ENCODE assay signal across 9 cellular contexts in genomic region chr9:125674981-125675973, GRCh38. TPM values are rescaled to one million over a fixed set of nuclear protein-coding genes. Genes with fewer than 3 reads are reported as not detected.
A peak's percentile ranks its signal among the peaks of the same experiment; 100 is the strongest.
DNase-seq lines count a peak whose midpoint lies in the region; ATAC-seq and TF ChIP-seq lines count a peak whose summit lies in the region.
"Had no signal": no experiment of that assay in that cellular context is flagged by ENCODE, and none has a peak within 500 bp of the region (broad histone marks: within the 10 kb centered on the region; RNA-seq: fewer than 3 reads in every experiment).

No MANE protein-coding gene starts in this region.

- ATAC-seq in activated naive CD4-positive, alpha-beta T cell treated with anti-CD3 and anti-CD28 coated beads, Interleukin-2, amount 50 U/mL, for 72 hours: no peak

- no peak overlapping the region for H3K9ac ChIP-seq in SK-N-MC (ENCODE audit: insufficient read length)

- no peak for TF ChIP-seq CTCF in foreskin fibroblast (IDR thresholded peaks at IDR 0.05; ENCODE audit: low read depth, low read length)

- peak; percentile 37 for DNase-seq in H4 (ENCODE audit: low spot score)
- DNase-seq in SK-N-MC (ENCODE audit: low read depth, low spot score): peak; percentile 8
- peak; percentile 64 to 77 for DNase-seq in foreskin fibroblast
- DNase-seq in skeletal muscle cell (ENCODE audit: low read depth): peak; percentile 52
- no peak for DNase-seq in GF-D8 (lab: John Stamatoyannopoulos, UW)
- DNase-seq in GOT3 (lab: John Stamatoyannopoulos, UW): no peak
- DNase-seq in NOMO-1 treated with DMSO at 0.1 percent for 48 hours (lab: John Stamatoyannopoulos, UW; ENCODE audit: unreplicated experiment): no peak
- no peak for DNase-seq in activated naive CD4-positive, alpha-beta T cell treated with anti-CD3 and anti-CD28 coated beads, Interleukin-2, amount 50 U/mL, for 72 hours (ENCODE audit: low spot score in 2 of 2)
- DNase-seq: MG63 had no signal

- no peaks in the 10 kb centered on the region for H3K9me3 Mint-ChIP-seq in activated naive CD4-positive, alpha-beta T cell treated with anti-CD3 and anti-CD28 coated beads, Interleukin-2, amount 50 U/mL, for 72 hours

- H3K27ac ChIP-seq in SK-N-MC: no peak overlapping the region

- H3K4me3 ChIP-seq in SK-N-MC (no peak overlapping the region), foreskin fibroblast (ENCODE audit: low read depth in 1 of 2, low read length in 2 of 2) (no peak overlapping the region), skeletal muscle cell (ENCODE audit: low read depth, low read length) (no peak overlapping the region)
- H3K4me3 ChIP-seq: MG63 had no signal

- H3K27ac Mint-ChIP-seq in activated naive CD4-positive, alpha-beta T cell treated with anti-CD3 and anti-CD28 coated beads, Interleukin-2, amount 50 U/mL, for 72 hours: no peak overlapping the region

- no peaks in the 10 kb centered on the region for H3K9me3 ChIP-seq in SK-N-MC (ENCODE audit: low read depth, low read length)
- H3K9me3 ChIP-seq: MG63 had no signal

- peaks cover 6% of the 10 kb centered on the region; the same call in 1 of the 2 replicates for H3K36me3 ChIP-seq in SK-N-MC (ENCODE audit: insufficient read depth, low read length)

- peaks cover 6 to 11% of the 10 kb centered on the region in 2 donors for H3K36me3 Mint-ChIP-seq in activated naive CD4-positive, alpha-beta T cell treated with anti-CD3 and anti-CD28 coated beads, Interleukin-2, amount 50 U/mL, for 72 hours

RNA-seq across cellular contexts. Expression of gene MAPKAP1, which starts 31.7 kb away (rescaled TPM):
- 84.3 and 93.3 TPM in 2 replicates for total RNA-seq in H4 (2014; rRNA removed; shearing (Covaris generic))
- 10 to 100 TPM; 53.8 to 72.1 TPM for total RNA-seq in activated naive CD4-positive, alpha-beta T cell treated with anti-CD3 and anti-CD28 coated beads, Interleukin-2, amount 50 U/mL, for 72 hours

Comparison
In these comparisons a context has a peak if more than half of its experiments do, and no peak if none do; other contexts are left out.
1. DNase-seq: peak in H4 (single experiment), SK-N-MC (single experiment), foreskin fibroblast (2 of 2) and skeletal muscle cell (single experiment); none in GF-D8 (single experiment), GOT3 (single experiment), NOMO-1 treated with DMSO at 0.1 percent for 48 hours (single experiment) and activated naive CD4-positive, alpha-beta T cell treated with anti-CD3 and anti-CD28 coated beads, Interleukin-2, amount 50 U/mL, for 72 hours (0 of 2).